Comparison of ENCODE assay signal across 1 cellular context in genomic region chrX:153522259-153522658, GRCh38.
TF ChIP-seq lines count a peak whose summit lies in the region.

No MANE protein-coding gene starts in this region.

TF ChIP-seq in GM23338, 12 proteins besides CTCF, POLR2A, EP300 and RAD21 (continued from another document):
- TF ChIP-seq ZNF462 (CRISPR knock-in tag; IDR thresholded peaks at IDR 0.05) = no peak
- no peak for TF ChIP-seq NANOG (IDR thresholded peaks at IDR 0.05; ENCODE audit: borderline replicate concordance)
- TF ChIP-seq EZH2phosphoT487 (IDR thresholded peaks at IDR 0.05; ENCODE audit: unreplicated experiment) = no peak
- TF ChIP-seq POLR2AphosphoS5 (IDR thresholded peaks at IDR 0.05; ENCODE audit: low read depth) = no peak
- no peak for TF ChIP-seq CREB1 (CRISPR knock-in tag; IDR thresholded peaks at IDR 0.05; ENCODE audit: low read depth)
- TF ChIP-seq ZNF114 (CRISPR knock-in tag; IDR thresholded peaks at IDR 0.05) = no peak
- TF ChIP-seq EZH2 (IDR thresholded peaks at IDR 0.05; ENCODE audit: low read depth, unreplicated experiment) = no peak
- TF ChIP-seq ZNF331 (CRISPR knock-in tag; IDR thresholded peaks at IDR 0.05; ENCODE audit: low read depth) = no peak
TF ChIP-seq in GM23338: peak in this region for 0.
